ENCODE assay signal across 1 cellular context in genomic region chr1:23539698-23540266, GRCh38.
A peak's percentile ranks its signal among the peaks of the same experiment; 100 is the strongest.
TF ChIP-seq lines count a peak whose summit lies in the region.

No MANE protein-coding gene starts in this region.

TF ChIP-seq in HepG2, 621 proteins besides CTCF, POLR2A, EP300 and RAD21 (continued from another document and continues in another):
- TF ChIP-seq IRF9 (CRISPR knock-in tag; IDR thresholded peaks at IDR 0.05; ENCODE audit: borderline replicate concordance) (no peak), ZNF34 (CRISPR knock-in tag; IDR thresholded peaks at IDR 0.05; ENCODE audit: borderline replicate concordance) (no peak), SALL1 (CRISPR knock-in tag; IDR thresholded peaks at IDR 0.05) (peak; percentile 68; the same call in 1 of the 2 replicates), CSRNP1 (CRISPR knock-in tag; IDR thresholded peaks at IDR 0.05) (no peak), REL (CRISPR knock-in tag; conservative IDR thresholded peaks at IDR 0.05) (no peak), MYNN (CRISPR knock-in tag; IDR thresholded peaks at IDR 0.05; ENCODE audit: low read depth) (no peak), RXRA (CRISPR knock-in tag; IDR thresholded peaks at IDR 0.05) (no peak), ZNF850 (CRISPR knock-in tag; conservative IDR thresholded peaks at IDR 0.05) (no peak), ZNF788 (CRISPR knock-in tag; IDR thresholded peaks at IDR 0.05; ENCODE audit: borderline replicate concordance) (peak; percentile 41; the same call in 1 of the 2 replicates), RXRB (CRISPR knock-in tag; IDR thresholded peaks at IDR 0.05; ENCODE audit: borderline replicate concordance) (peak; percentile 54; the same call in 1 of the 2 replicates), NR2F6 (IDR thresholded peaks at IDR 0.05) (peak; percentile 49; the same call in 1 of the 2 replicates), NR2F6 (CRISPR knock-in tag; IDR thresholded peaks at IDR 0.05) (no peak), PBX2 (CRISPR knock-in tag; IDR thresholded peaks at IDR 0.05) (no peak), MIER2 (CRISPR knock-in tag; IDR thresholded peaks at IDR 0.05) (peak; percentile 27; the same call in 1 of the 2 replicates), HMG20B (CRISPR knock-in tag; conservative IDR thresholded peaks at IDR 0.05) (no peak), NCOA1 (CRISPR knock-in tag; IDR thresholded peaks at IDR 0.05) (no peak), ZKSCAN1 (IDR thresholded peaks at IDR 0.05; ENCODE audit: low read length) (0 out of 2 replicates have a peak, but pooled peaks have one; percentile 22), ZNF713 (CRISPR knock-in tag; IDR thresholded peaks at IDR 0.05) (no peak), ZNF619 (CRISPR knock-in tag; IDR thresholded peaks at IDR 0.05) (0 out of 2 replicates have a peak, but pooled peaks have one; percentile 61), SNRNP70 (IDR thresholded peaks at IDR 0.05; ENCODE audit: low read depth, low read length) (no peak), FOXA3 (CRISPR knock-in tag; IDR thresholded peaks at IDR 0.05) (no peak), GTF2F1 (IDR thresholded peaks at IDR 0.05; ENCODE audit: low read length) (no peak), TEAD3 (CRISPR knock-in tag; optimal IDR thresholded peaks at IDR 0.05; ENCODE audit: borderline replicate concordance) (peak; percentile 38), NAIF1 (CRISPR knock-in tag; IDR thresholded peaks at IDR 0.05; ENCODE audit: borderline replicate concordance) (no peak), SP5 (CRISPR knock-in tag; IDR thresholded peaks at IDR 0.05; ENCODE audit: borderline replicate concordance, low read depth) (peak; percentile 21; the same call in 1 of the 2 replicates), HNF1B (CRISPR knock-in tag; IDR thresholded peaks at IDR 0.05) (peak; percentile 77; the same call in 1 of the 2 replicates), GATAD1 (CRISPR knock-in tag; IDR thresholded peaks at IDR 0.05) (peak; percentile 42), ZNF138 (CRISPR knock-in tag; IDR thresholded peaks at IDR 0.05; ENCODE audit: low read depth) (0 out of 2 replicates have a peak, but pooled peaks have one; percentile 29), TCF7 (IDR thresholded peaks at IDR 0.05; ENCODE audit: low read depth) (no peak), ARID2 (CRISPR knock-in tag; IDR thresholded peaks at IDR 0.05; ENCODE audit: borderline replicate concordance) (no peak), ARHGAP35 (CRISPR knock-in tag; IDR thresholded peaks at IDR 0.05; ENCODE audit: borderline replicate concordance) (0 out of 2 replicates have a peak, but pooled peaks have one; percentile 40), ATF2 (CRISPR knock-in tag; IDR thresholded peaks at IDR 0.05) (peak; percentile 36; the same call in 1 of the 2 replicates), GPN1 (CRISPR knock-in tag; IDR thresholded peaks at IDR 0.05; ENCODE audit: borderline replicate concordance) (no peak), ELF3 (CRISPR knock-in tag; IDR thresholded peaks at IDR 0.05) (0 out of 2 replicates have a peak, but pooled peaks have one; percentile 18), ZBTB37 (CRISPR knock-in tag; IDR thresholded peaks at IDR 0.05) (no peak), ZC3H13 (CRISPR knock-in tag; IDR thresholded peaks at IDR 0.05) (no peak), CCDC6 (CRISPR knock-in tag; IDR thresholded peaks at IDR 0.05) (peak; percentile 62; the same call in 1 of the 2 replicates), MLLT10 (CRISPR knock-in tag; IDR thresholded peaks at IDR 0.05) (no peak), ZNF253 (CRISPR knock-in tag; IDR thresholded peaks at IDR 0.05; ENCODE audit: borderline replicate concordance) (no peak), PHF8 (CRISPR knock-in tag; IDR thresholded peaks at IDR 0.05) (no peak), SNAI1 (CRISPR knock-in tag; IDR thresholded peaks at IDR 0.05; ENCODE audit: borderline replicate concordance) (no peak), ZNF17 (CRISPR knock-in tag; IDR thresholded peaks at IDR 0.05) (no peak), HNF4G (IDR thresholded peaks at IDR 0.05; ENCODE audit: borderline replicate concordance, low read depth, low read length) (no peak), HNF4G (CRISPR knock-in tag; IDR thresholded peaks at IDR 0.05; ENCODE audit: borderline replicate concordance, low read depth) (peak; percentile 54; the same call in 1 of the 2 replicates), LCORL (IDR thresholded peaks at IDR 0.05) (no peak), LCORL (CRISPR knock-in tag; IDR thresholded peaks at IDR 0.05) (peak; percentile 54; the same call in 1 of the 2 replicates), KDM2A (CRISPR knock-in tag; IDR thresholded peaks at IDR 0.05; ENCODE audit: borderline replicate concordance, low read depth) (peak; percentile 46; the same call in 1 of the 2 replicates), ZFP91 (CRISPR knock-in tag; IDR thresholded peaks at IDR 0.05; ENCODE audit: borderline replicate concordance) (peak; percentile 70; the same call in 1 of the 2 replicates), KDM4B (CRISPR knock-in tag; IDR thresholded peaks at IDR 0.05) (0 out of 2 replicates have a peak, but pooled peaks have one; percentile 12), CEBPG (CRISPR knock-in tag; IDR thresholded peaks at IDR 0.05) (no peak), E2F1 (CRISPR knock-in tag; IDR thresholded peaks at IDR 0.05) (no peak), TCF7L2 (IDR thresholded peaks at IDR 0.05; ENCODE audit: low read depth, low read length) (no peak), SOX6 (IDR thresholded peaks at IDR 0.05) (no peak), SOX6 (CRISPR knock-in tag; IDR thresholded peaks at IDR 0.05) (no peak), ZNF317 (CRISPR knock-in tag; IDR thresholded peaks at IDR 0.05) (no peak), TBX2 (CRISPR knock-in tag; IDR thresholded peaks at IDR 0.05; ENCODE audit: borderline replicate concordance) (peak; percentile 45; the same call in 1 of the 2 replicates), MXI1 (IDR thresholded peaks at IDR 0.05; ENCODE audit: borderline replicate concordance, low read depth, low read length) (peak; percentile 31; the same call in 1 of the 3 replicates), TFDP1 (CRISPR knock-in tag; IDR thresholded peaks at IDR 0.05; ENCODE audit: borderline replicate concordance) (no peak), THAP8 (CRISPR knock-in tag; IDR thresholded peaks at IDR 0.05; ENCODE audit: borderline replicate concordance) (no peak), ZKSCAN8 (CRISPR knock-in tag; IDR thresholded peaks at IDR 0.05; ENCODE audit: borderline replicate concordance) (peak; percentile 56; the same call in 1 of the 2 replicates)
